Comparison of ENCODE assay signal across 3 cellular contexts in genomic region chr2:237490009-237490804, GRCh38.
TF ChIP-seq lines count a peak whose summit lies in the region.

No MANE protein-coding gene starts in this region.

TF ChIP-seq in liver, 16 proteins besides CTCF, POLR2A, EP300 and RAD21:
- peak; percentile 11 for TF ChIP-seq SP1 (IDR thresholded peaks at IDR 0.05)
- no peak for TF ChIP-seq ZBTB33 (IDR thresholded peaks at IDR 0.05)

TF ChIP-seq in HepG2, 621 proteins besides CTCF, POLR2A, EP300 and RAD21:
- no peak for TF ChIP-seq ZNF580 (CRISPR knock-in tag; IDR thresholded peaks at IDR 0.05; ENCODE audit: borderline replicate concordance, low read depth)

TF ChIP-seq in H1, 55 proteins besides CTCF, POLR2A, EP300 and RAD21:
- TF ChIP-seq MAX (IDR thresholded peaks at IDR 0.05) (0 out of 2 replicates have a peak, but pooled peaks have one; percentile 18), EGR1 (IDR thresholded peaks at IDR 0.05; ENCODE audit: borderline replicate concordance, low read depth, low read length) (no peak), BCL11A (IDR thresholded peaks at IDR 0.05; ENCODE audit: low read depth in 2 of 2, low read length in 2 of 2) (peak in 1 of 2 experiments; percentile 88), SIX5 (IDR thresholded peaks at IDR 0.05; ENCODE audit: low read depth, low read length) (no peak), RBBP5 (IDR thresholded peaks at IDR 0.05; ENCODE audit: borderline replicate concordance, low read depth, low read length) (peak; percentile 74; the same call in 1 of the 2 replicates), SP1 (IDR thresholded peaks at IDR 0.05; ENCODE audit: low read depth, low read length) (peak; percentile 98), POLR2AphosphoS5 (IDR thresholded peaks at IDR 0.05; ENCODE audit: low read depth, low read length) (peak; percentile 44; the same call in 1 of the 2 replicates), BRCA1 (IDR thresholded peaks at IDR 0.05; ENCODE audit: low read depth, low read length) (no peak), YY1 (IDR thresholded peaks at IDR 0.05; ENCODE audit: low read depth, low read length) (peak; percentile 56; the same call in 1 of the 2 replicates), ASH2L (IDR thresholded peaks at IDR 0.05; ENCODE audit: low read length) (peak; percentile 98), TEAD4 (IDR thresholded peaks at IDR 0.05; ENCODE audit: low read depth, low read length) (peak; percentile 71; the same call in 1 of the 2 replicates), ATF2 (IDR thresholded peaks at IDR 0.05; ENCODE audit: low read length) (0 out of 2 replicates have a peak, but pooled peaks have one; percentile 23), TBP (IDR thresholded peaks at IDR 0.05; ENCODE audit: low read depth, low read length) (no peak)
